In the genomic region with DNA sequence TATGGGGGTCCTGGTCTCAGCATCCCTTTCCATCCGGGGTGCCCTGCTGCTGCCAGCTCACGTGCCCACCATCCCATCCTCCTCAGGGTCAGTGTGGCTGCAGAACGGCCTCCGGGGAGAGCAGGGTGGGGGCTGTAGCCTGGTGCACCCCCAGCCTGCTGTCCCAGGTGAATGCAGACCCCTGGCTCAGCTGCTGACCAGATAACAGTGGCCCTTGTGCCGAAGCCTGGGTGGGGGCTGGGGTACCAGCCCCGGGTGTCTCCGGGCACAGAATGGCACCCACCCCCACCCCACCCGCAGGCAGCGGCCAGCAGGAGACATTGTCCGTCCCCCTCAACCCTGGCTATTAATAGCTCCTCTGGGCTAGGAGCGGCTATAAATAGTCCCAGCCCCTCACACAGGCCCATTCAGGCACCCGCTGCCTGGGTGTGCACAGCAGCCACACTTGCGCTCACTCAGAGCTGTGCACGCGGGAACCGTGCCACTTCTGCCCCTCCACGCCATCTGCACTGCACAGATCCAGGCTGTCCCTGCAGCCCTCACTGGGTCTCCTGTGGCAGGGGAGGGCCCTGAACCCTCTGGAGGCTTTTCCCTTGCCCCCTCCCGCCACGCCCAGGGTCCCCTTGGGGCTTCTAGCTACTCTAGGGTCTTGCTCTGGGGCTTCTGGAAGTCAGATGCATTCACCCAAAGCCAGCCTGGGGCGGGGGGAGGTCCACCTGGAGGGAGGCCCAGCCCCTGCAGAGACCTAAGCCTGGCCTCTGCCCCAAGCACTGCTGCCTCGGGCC, we compare ENCODE assay signal across 9 cellular contexts. TPM values are rescaled to one million over a fixed set of nuclear protein-coding genes. Genes with fewer than 3 reads are reported as not detected.
DNase-seq lines count a peak whose midpoint lies in the region; ATAC-seq, FAIRE-seq and TF ChIP-seq lines count a peak whose summit lies in the region.
"Had no signal": no experiment of that assay in that cellular context is flagged by ENCODE, and none has a peak within 500 bp of the region (broad histone marks: within the 10 kb centered on the region; RNA-seq: fewer than 3 reads in every experiment).

No MANE protein-coding gene starts in this region.

- H3K27me3 ChIP-seq in Panc1 (ENCODE audit: control insufficient read depth, insufficient read depth, low read length) (no peaks in the 10 kb centered on the region), foreskin keratinocyte (no peaks in the 10 kb centered on the region)

- no peaks in the 10 kb centered on the region for H3K27me3 Mint-ChIP-seq in neural crest cell (ENCODE audit: low read depth)

- peak overlapping the region; percentile 57 for H3K27ac Mint-ChIP-seq in neural crest cell (ENCODE audit: unreplicated experiment)

- TF ChIP-seq CTCF in Panc1 (IDR thresholded peaks at IDR 0.05) (no peak), neural crest cell (conservative IDR thresholded peaks at IDR 0.05) (no peak), foreskin keratinocyte (conservative IDR thresholded peaks at IDR 0.05) (no peak), GM20000 (IDR thresholded peaks at IDR 0.05; ENCODE audit: extremely low read depth, missing control alignments) (no peak)

- intact Hi-C loops in Panc1 (cut with micrococcal nuclease; ENCODE audit: unreplicated experiment) = no loop called here

- no peaks in the 10 kb centered on the region for H3K9me3 Mint-ChIP-seq in neural crest cell

- in situ Hi-C loops in Panc1 (cut with HindIII; ENCODE audit: low pct_unique_long_range_greater_than_20kb, low sequenced_read_pairs) = no loop called here

- FAIRE-seq in frontal cortex (lab: Jason Lieb, UNC) = no peak

- ATAC-seq in Panc1 (no peak), foreskin keratinocyte (no peak), GM21786 (IDR thresholded peaks at IDR 0.05; ENCODE audit: unreplicated experiment) (no peak)

- H3K4me3 Mint-ChIP-seq in neural crest cell = peak overlapping the region; percentile 69

- DNase-seq in C1 segment of cervical spinal cord (lab: John Stamatoyannopoulos, UW) = peak in 12 of 14 donors; percentile 25 to 88 (median 61)
- no peak for DNase-seq in Panc1 (ENCODE audit: low read depth, low spot score)
- peak; percentile 62 to 71 for DNase-seq in frontal cortex (ENCODE audit: low spot score in 2 of 2)
- DNase-seq in neural crest cell (ENCODE audit: low read depth, low spot score) = no peak
- DNase-seq in foreskin keratinocyte = no peak
- no peak for DNase-seq in HK-2 (ENCODE audit: unreplicated experiment)
- DNase-seq in GM20000 (ENCODE audit: low spot score) = no peak
- DNase-seq: stimulated activated naive CD4-positive, alpha-beta T cell treated with Interleukin-2 at 50 U/mL for 16 hours had no signal

- POLR2A ChIA-PET in Panc1 (lab: Charles Lee) = no interaction called here

- peak overlapping the region; percentile 68 for H3K27ac ChIP-seq in Panc1 (ENCODE audit: low read length)
- H3K27ac ChIP-seq in foreskin keratinocyte = no peak overlapping the region

- no peak overlapping the region for H3K4me3 ChIP-seq in Panc1 (ENCODE audit: low read depth in 2 of 2, low read length in 2 of 2)

- CTCF ChIA-PET in Panc1 (lab: Charles Lee) = no interaction called here

- no peaks in the 10 kb centered on the region for H3K9me3 ChIP-seq in Panc1 (ENCODE audit: control insufficient read depth, insufficient read depth, low read depth, low read length)

- H3K36me3 ChIP-seq in Panc1 (ENCODE audit: control insufficient read depth, insufficient read depth, low read length) = no peaks in the 10 kb centered on the region

- no TSS peak for BruUV-seq in Panc1 (replicated peaks; lab: Mats Ljungman, UMichigan)

- H3K4me1 ChIP-seq in Panc1 (ENCODE audit: control insufficient read depth, insufficient read depth, low read length) (peaks cover 40% of the 10 kb centered on the region), foreskin keratinocyte (no peaks in the 10 kb centered on the region)

- H3K36me3 Mint-ChIP-seq in neural crest cell (ENCODE audit: low read depth) = no peaks in the 10 kb centered on the region

- H3K4me1 Mint-ChIP-seq in neural crest cell = peaks cover 25% of the 10 kb centered on the region

RNA-seq across cellular contexts. Expression of a gene that starts 18.7 kb away (rescaled TPM):
- 59.7 TPM for total RNA-seq in Panc1 (2021; ENCODE audit: unreplicated experiment)
- polyA plus RNA-seq in Panc1 (2012; ENCODE audit: insufficient read length) = 98.5 TPM
- total RNA-seq in frontal cortex = 17.5 TPM
- 39.6 and 43.8 TPM in 2 replicates for total RNA-seq in neural crest cell
- total RNA-seq in foreskin keratinocyte = 35.9 and 43.2 TPM in 2 replicates
- polyA plus RNA-seq in foreskin keratinocyte = 46.6 and 61.7 TPM in 2 replicates

RNA-seq across cellular contexts. Expression of a gene that starts 18.9 kb away (rescaled TPM):
- total RNA-seq in Panc1 (2021; ENCODE audit: unreplicated experiment) = 23.4 TPM
- polyA plus RNA-seq in Panc1 (2012; ENCODE audit: insufficient read length) = 41.1 TPM
- total RNA-seq in frontal cortex = 8.6 TPM
- total RNA-seq in neural crest cell = 21.2 and 24.7 TPM in 2 replicates
- total RNA-seq in foreskin keratinocyte = 12.7 and 15.4 TPM in 2 replicates
- 16.2 and 17.5 TPM in 2 replicates for polyA plus RNA-seq in foreskin keratinocyte

RNA-seq across cellular contexts. Expression of a gene that starts 23.4 kb away (rescaled TPM):
- total RNA-seq in Panc1 (2021; ENCODE audit: unreplicated experiment) (58.2 TPM), frontal cortex (16.3 TPM), neural crest cell (29.9 and 31.0 TPM in 2 replicates), foreskin keratinocyte (11.9 and 15.8 TPM in 2 replicates)
- 65.3 TPM for polyA plus RNA-seq in Panc1 (2012; ENCODE audit: insufficient read length)
- 13.6 and 16.6 TPM in 2 replicates for polyA plus RNA-seq in foreskin keratinocyte

Comparison
In these comparisons a context has a peak if more than half of its experiments do, and no peak if none do; other contexts are left out.
1. DNase-seq: peak in C1 segment of cervical spinal cord (12 of 14) and frontal cortex (2 of 2); none in Panc1 (single experiment), neural crest cell (single experiment), foreskin keratinocyte (0 of 2), HK-2 (single experiment) and GM20000 (single experiment).